Comparison of ENCODE assay signal across 12 cellular contexts in the genomic region with DNA sequence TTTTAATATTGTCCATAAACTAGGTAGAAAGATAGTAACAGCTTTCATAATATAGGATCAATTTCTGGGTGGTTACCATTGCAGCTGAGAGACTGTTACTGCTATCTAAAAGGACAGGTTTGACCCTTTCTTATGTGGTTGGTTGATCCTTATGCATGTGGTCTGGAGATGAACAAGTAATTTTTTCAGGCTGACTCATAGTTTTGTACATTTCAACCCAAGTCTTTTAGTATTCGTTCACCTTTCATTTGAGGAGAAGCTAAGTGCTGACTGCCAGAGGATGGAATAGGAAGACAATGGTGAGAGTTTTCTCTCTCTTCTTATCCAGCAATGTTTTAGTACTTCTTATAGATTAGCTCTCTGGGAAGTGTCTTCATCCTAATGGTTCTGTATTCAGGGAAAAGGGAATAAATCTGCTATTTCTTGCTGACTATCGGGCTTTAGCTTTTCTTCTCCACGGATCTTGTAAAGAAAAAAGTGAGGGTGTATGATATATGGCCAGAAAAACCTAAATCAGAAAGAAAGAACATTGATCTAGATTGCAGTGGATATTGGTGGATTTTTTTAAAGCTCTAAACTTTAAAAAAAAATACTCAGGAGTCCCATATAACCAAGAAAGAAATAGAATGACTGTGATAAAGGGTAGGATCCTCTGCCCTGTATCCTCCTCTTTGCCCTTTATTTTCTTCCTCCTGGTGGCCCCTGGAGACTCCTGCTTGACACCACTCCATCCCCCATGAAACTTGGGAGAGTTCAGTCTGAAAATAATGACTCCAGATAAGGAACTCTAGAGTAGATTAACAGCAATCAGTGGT.
DNase-seq lines count a peak whose midpoint lies in the region; ATAC-seq, FAIRE-seq and TF ChIP-seq lines count a peak whose summit lies in the region.
"Had no signal": no experiment of that assay in that cellular context is flagged by ENCODE, and none has a peak within 500 bp of the region (broad histone marks: within the 10 kb centered on the region; RNA-seq: fewer than 3 reads in every experiment).

No MANE protein-coding gene starts in this region.

- H3K27me3 ChIP-seq in PC-3 (ENCODE audit: low read length) (no peaks in the 10 kb centered on the region), endothelial cell of umbilical vein (ENCODE audit: control insufficient read depth in 2 of 2, insufficient read depth in 2 of 2, low read length in 2 of 2) (no peaks in the 10 kb centered on the region)

- H3K36me3 ChIP-seq in PC-3 (ENCODE audit: low read depth, low read length) (no peaks in the 10 kb centered on the region), endothelial cell of umbilical vein (ENCODE audit: control insufficient read depth in 2 of 2, extremely low read depth in 1 of 2, insufficient read depth in 2 of 2, low read length in 2 of 2) (no peaks in the 10 kb centered on the region)

- peak overlapping the region; percentile 38; the same call in 1 of the 2 replicates for H3K4me3 ChIP-seq in PC-3 (ENCODE audit: low read length)
- no peak overlapping the region for H3K4me3 ChIP-seq in endothelial cell of umbilical vein (replicated peaks in 1 of 3; ENCODE audit: insufficient read depth in 1 of 3, low read depth in 1 of 3, low read length in 3 of 3)

- TF ChIP-seq POLR2A in endothelial cell of umbilical vein (IDR thresholded peaks at IDR 0.05; ENCODE audit: low read depth, low read length) = no peak

- no peaks in the 10 kb centered on the region for H3K9me2 ChIP-seq in PC-3 (replicated peaks; ENCODE audit: low read length)

- no peaks in the 10 kb centered on the region for H4K20me1 ChIP-seq in PC-3 (ENCODE audit: low read length)
- no peaks in the 10 kb centered on the region for H4K20me1 ChIP-seq in endothelial cell of umbilical vein (replicated peaks; ENCODE audit: control insufficient read depth, extremely low read depth, insufficient read depth, low read length)

- no peaks in the 10 kb centered on the region for H3K9me1 ChIP-seq in endothelial cell of umbilical vein (replicated peaks; ENCODE audit: control insufficient read depth, extremely low read depth, insufficient read depth, low read length)

- intact Hi-C loops in PC-3 (cut with micrococcal nuclease) = no loop called here
- intact Hi-C loops in endothelial cell of umbilical vein (cut with micrococcal nuclease) = no loop called here

- ATAC-seq in GM18870 (IDR thresholded peaks at IDR 0.05; ENCODE audit: unreplicated experiment) (peak; percentile 61), PC-3 (peak; percentile 82)
- ATAC-seq: activated CD4-positive, CD25-positive, alpha-beta regulatory T cell treated with anti-CD3 and anti-CD28 coated beads, Interleukin-2, amount 50 U/mL, for 24 hours had no signal

- CTCF ChIA-PET in PC-3 (lab: Charles Lee) = interaction anchor here (1.2 kb wide), 1 partner anchor 74 kb away, joined by 5 read pairs; no protein-coding TSS in a partner anchor
- CTCF ChIA-PET in endothelial cell of umbilical vein (lab: Charles Lee) = interaction anchor here (1.2 to 2.1 kb wide), 9 partner anchors 11 to 284 kb away, joined by 3 to 27 read pairs (median 7); a partner anchor contains a TSS

- dilution Hi-C loops in endothelial cell of umbilical vein (cut with MboI; ENCODE audit: extremely low pct_ligation_motif_present, low sequenced_read_pairs) = loop anchor here (25.0 kb wide), 1 partner anchor 89 kb away; a partner anchor contains a TSS

- no peak overlapping the region for H3K9ac ChIP-seq in PC-3 (ENCODE audit: low read length)
- H3K9ac ChIP-seq in endothelial cell of umbilical vein (replicated peaks; ENCODE audit: extremely low read depth, insufficient read depth, low read length) = no peak overlapping the region

- TF ChIP-seq CTCF in PC-3 (conservative IDR thresholded peaks at IDR 0.05; ENCODE audit: low read depth, low read length) (no peak), endothelial cell of umbilical vein (IDR thresholded peaks at IDR 0.05; ENCODE audit: extremely low read depth in 1 of 2, insufficient read depth in 1 of 2, low read depth in 1 of 2, low read length in 2 of 2) (no peak)

- H3K4me2 ChIP-seq in PC-3 (ENCODE audit: low read length) (peak overlapping the region; percentile 63), endothelial cell of umbilical vein (ENCODE audit: insufficient read depth, low read length) (no peak overlapping the region)

- H3K79me2 ChIP-seq in PC-3 (ENCODE audit: low read length) (no peaks in the 10 kb centered on the region), endothelial cell of umbilical vein (ENCODE audit: control insufficient read depth, insufficient read depth, low read length) (no peaks in the 10 kb centered on the region)

- H3K27ac ChIP-seq in PC-3 (ENCODE audit: low read length) = no peak overlapping the region
- H3K27ac ChIP-seq in endothelial cell of umbilical vein (ENCODE audit: insufficient read depth, low read depth, low read length) = no peak overlapping the region

- no peaks in the 10 kb centered on the region for H3K9me3 ChIP-seq in PC-3 (ENCODE audit: low read length)
- H3K9me3 ChIP-seq in endothelial cell of umbilical vein (replicated peaks; ENCODE audit: control insufficient read depth, insufficient read depth, low read length) = no peaks in the 10 kb centered on the region

- FAIRE-seq in endothelial cell of umbilical vein (lab: Jason Lieb, UNC) = peak; percentile 28
- FAIRE-seq: D721Med had no signal

- H3K4me1 ChIP-seq in PC-3 (ENCODE audit: insufficient read depth, low read length) = peaks cover 36% of the 10 kb centered on the region
- H3K4me1 ChIP-seq in endothelial cell of umbilical vein (ENCODE audit: control insufficient read depth, extremely low read depth, insufficient read depth, low read length) = no peaks in the 10 kb centered on the region

- H2AFZ ChIP-seq in PC-3 (ENCODE audit: low read length) (peak overlapping the region; percentile 48), endothelial cell of umbilical vein (ENCODE audit: low read depth, low read length) (no peak overlapping the region)

- peak; percentile 75 for DNase-seq in PC-3
- DNase-seq in endothelial cell of umbilical vein (ENCODE audit: low read depth, low spot score) = no peak
- peak; percentile 89 for DNase-seq in renal cortical epithelial cell (ENCODE audit: low read depth)
- DNase-seq in activated CD4-positive, alpha-beta T cell treated with anti-CD3 and anti-CD28 coated beads for 48 hours = no peak
- no peak for DNase-seq in SIG-M5 (lab: John Stamatoyannopoulos, UW)
- no peak for DNase-seq in pons (ENCODE audit: low spot score)
- no peak for DNase-seq in stimulated activated CD4-positive, alpha-beta T cell treated with anti-CD3 and anti-CD28 coated beads, Interleukin-4, amount 100 ng/mL, for 4 hours
- DNase-seq: H7, NCI-H1417 had no signal

- POLR2A ChIA-PET in PC-3 (lab: Charles Lee; ENCODE audit: unreplicated experiment) = interaction anchor here (0.6 kb wide), 1 partner anchor 59 kb away, joined by 6 read pairs; no protein-coding TSS in a partner anchor
- POLR2A ChIA-PET in endothelial cell of umbilical vein (lab: Charles Lee) = no interaction called here

- H3F3A ChIP-seq in PC-3 (ENCODE audit: low read length, unreplicated experiment) = no peaks in the 10 kb centered on the region

- no TSS peak for BruUV-seq in PC-3 (replicated peaks; lab: Mats Ljungman, UMichigan)
- no TSS peak for BruUV-seq in endothelial cell of umbilical vein (replicated peaks; lab: Mats Ljungman, UMichigan)

TF ChIP-seq in endothelial cell of umbilical vein, 7 proteins besides CTCF, POLR2A, EP300 and RAD21:
- TF ChIP-seq MYC (IDR thresholded peaks at IDR 0.05; ENCODE audit: low read depth, low read length) (no peak), POLR2AphosphoS5 (IDR thresholded peaks at IDR 0.05; ENCODE audit: insufficient read depth, low read depth, low read length) (no peak), JUN (IDR thresholded peaks at IDR 0.05; ENCODE audit: borderline replicate concordance, insufficient read depth, insufficient read length, low read depth) (no peak), GATA2 (IDR thresholded peaks at IDR 0.05; ENCODE audit: insufficient read depth, insufficient read length, low read depth, low read length) (no peak), EZH2 (IDR thresholded peaks at IDR 0.05; ENCODE audit: borderline replicate concordance, low read depth, low read length, severe bottlenecking) (no peak), FOS (IDR thresholded peaks at IDR 0.05; ENCODE audit: borderline replicate concordance, insufficient read depth, low read length) (no peak)
- TF ChIP-seq, protein P1, sequence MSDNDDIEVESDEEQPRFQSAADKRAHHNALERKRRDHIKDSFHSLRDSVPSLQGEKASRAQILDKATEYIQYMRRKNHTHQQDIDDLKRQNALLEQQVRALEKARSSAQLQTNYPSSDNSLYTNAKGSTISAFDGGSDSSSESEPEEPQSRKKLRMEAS (IDR thresholded peaks at IDR 0.05; ENCODE audit: insufficient read depth, insufficient read length) = no peak
TF ChIP-seq in endothelial cell of umbilical vein: peak in this region for 0.

Comparison
In these comparisons a context has a peak if more than half of its experiments do, and no peak if none do; other contexts are left out.
1. DNase-seq: peak in PC-3 (single experiment) and renal cortical epithelial cell (single experiment); none in endothelial cell of umbilical vein (single experiment), activated CD4-positive, alpha-beta T cell treated with anti-CD3 and anti-CD28 coated beads for 48 hours (single experiment), SIG-M5 (single experiment), pons (single experiment) and stimulated activated CD4-positive, alpha-beta T cell treated with anti-CD3 and anti-CD28 coated beads, Interleukin-4, amount 100 ng/mL, for 4 hours (0 of 2).